In genomic region chr5:177086918-177087706, GRCh38 we compare ENCODE assay signal across 8 cellular contexts.
DNase-seq lines count a peak whose midpoint lies in the region; ATAC-seq and TF ChIP-seq lines count a peak whose summit lies in the region.

No MANE protein-coding gene starts in this region.

- H3K27me3 ChIP-seq in iPS-15b (ENCODE audit: control insufficient read depth, insufficient read depth, low read length): no peaks in the 10 kb centered on the region

- peak overlapping the region; percentile 66 for H3K27ac Mint-ChIP-seq in activated naive CD4-positive, alpha-beta T cell treated with anti-CD3 and anti-CD28 coated beads, Interleukin-2, amount 50 U/mL, for 24 hours

- peaks cover 11% of the 10 kb centered on the region for H3K4me1 Mint-ChIP-seq in activated naive CD4-positive, alpha-beta T cell treated with anti-CD3 and anti-CD28 coated beads, Interleukin-2, amount 50 U/mL, for 24 hours

- H3K27me3 Mint-ChIP-seq in activated naive CD4-positive, alpha-beta T cell treated with anti-CD3 and anti-CD28 coated beads, Interleukin-2, amount 50 U/mL, for 24 hours: peaks cover 6% of the 10 kb centered on the region

- peaks cover 21% of the 10 kb centered on the region for H3K36me3 ChIP-seq in iPS-15b (ENCODE audit: control insufficient read depth, insufficient read depth, low read length)

- peak; percentile 44 for ATAC-seq in GM18870 (IDR thresholded peaks at IDR 0.05; ENCODE audit: unreplicated experiment)
- peak; percentile 63 for ATAC-seq in HG03159 (IDR thresholded peaks at IDR 0.05; ENCODE audit: unreplicated experiment)

- peak; percentile 79 for TF ChIP-seq POLR2A in Raji (IDR thresholded peaks at IDR 0.05; ENCODE audit: insufficient read depth, low read depth, low read length)

- no peaks in the 10 kb centered on the region for H3K36me3 Mint-ChIP-seq in activated naive CD4-positive, alpha-beta T cell treated with anti-CD3 and anti-CD28 coated beads, Interleukin-2, amount 50 U/mL, for 24 hours

- peak overlapping the region; percentile 68 for H3K4me3 ChIP-seq in iPS-15b (ENCODE audit: low read depth, low read length)

- peaks cover 4% of the 10 kb centered on the region for H3K4me1 ChIP-seq in iPS-15b (ENCODE audit: control insufficient read depth, insufficient read depth, low read length)

- H3K9ac ChIP-seq in iPS-15b (ENCODE audit: low read depth, low read length): peak overlapping the region; percentile 54

- H3K9me3 ChIP-seq in iPS-15b (ENCODE audit: control insufficient read depth, insufficient read depth, low read length): no peaks in the 10 kb centered on the region

- in situ Hi-C loops in ACHN (cut with HindIII; ENCODE audit: low pct_ligation_motif_present, low pct_unique_long_range_greater_than_20kb, low sequenced_read_pairs): no loop called here

- no peaks in the 10 kb centered on the region for H3K9me3 Mint-ChIP-seq in activated naive CD4-positive, alpha-beta T cell treated with anti-CD3 and anti-CD28 coated beads, Interleukin-2, amount 50 U/mL, for 24 hours

- DNase-seq in ACHN (peak; percentile 88), EL (no peak)
- DNase-seq in stimulated activated CD4-positive, alpha-beta T cell treated with anti-CD3 and anti-CD28 coated beads, Interleukin-15, amount 100 ng/mL, for 24 hours: peak; percentile 69

- no peak overlapping the region for H3K4me3 Mint-ChIP-seq in activated naive CD4-positive, alpha-beta T cell treated with anti-CD3 and anti-CD28 coated beads, Interleukin-2, amount 50 U/mL, for 24 hours
